8 cellular contexts compared by ENCODE assay signal in the genomic region with DNA sequence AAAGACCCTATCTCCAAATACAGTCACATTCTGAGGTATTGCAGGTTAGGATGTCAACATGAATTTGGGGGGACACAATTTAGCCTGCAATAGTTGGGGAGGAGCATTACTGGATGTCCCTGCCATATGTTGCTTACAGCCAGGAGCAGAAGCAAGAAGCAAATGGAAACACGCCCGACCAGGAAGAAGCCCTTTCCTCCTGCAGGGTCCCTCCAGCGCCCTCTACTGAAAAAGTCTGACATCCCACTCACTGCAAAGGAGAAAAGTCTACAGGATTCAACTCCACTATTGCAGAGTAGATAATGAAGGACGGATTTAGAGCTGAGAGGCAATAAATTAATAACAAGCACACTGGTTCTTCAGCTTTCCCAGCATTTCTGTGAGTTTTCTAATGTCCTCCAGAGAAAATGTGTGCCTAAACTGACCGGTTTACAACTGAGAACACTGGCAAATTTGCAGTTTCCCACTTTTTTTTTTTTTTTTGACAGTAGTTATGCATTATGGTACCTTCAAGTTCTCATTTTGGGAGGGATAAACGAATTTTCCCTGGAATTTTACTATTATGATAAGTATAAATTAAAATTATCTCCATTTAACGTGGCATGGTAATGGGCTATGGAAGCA. TPM values are rescaled to one million over a fixed set of nuclear protein-coding genes. Genes with fewer than 3 reads are reported as not detected.
A peak's percentile ranks its signal among the peaks of the same experiment; 100 is the strongest.
DNase-seq lines count a peak whose midpoint lies in the region; ATAC-seq and TF ChIP-seq lines count a peak whose summit lies in the region.

No MANE protein-coding gene starts in this region.

- H3K9me3 Mint-ChIP-seq in activated CD8-positive, alpha-beta T cell treated with anti-CD3 and anti-CD28 coated beads, Interleukin-2, amount 10 ng/mL, durations not matched to agents 7 days and 5 days (ENCODE audit: insufficient read depth) = no peaks in the 10 kb centered on the region
- H3K9me3 Mint-ChIP-seq in neural crest cell = no peaks in the 10 kb centered on the region
- no peaks in the 10 kb centered on the region for H3K9me3 Mint-ChIP-seq in type B pancreatic cell

- H3K4me3 ChIP-seq in cardiac muscle cell (no peak overlapping the region), HL-60 (replicated peaks; ENCODE audit: insufficient read depth, low read length) (no peak overlapping the region), epithelial cell of proximal tubule (ENCODE audit: low read depth, low read length) (no peak overlapping the region)

- H3K4me1 ChIP-seq in cardiac muscle cell (ENCODE audit: low read depth) = no peaks in the 10 kb centered on the region

- peak overlapping the region; percentile 64 for H3K27ac Mint-ChIP-seq in activated CD8-positive, alpha-beta T cell treated with anti-CD3 and anti-CD28 coated beads, Interleukin-2, amount 10 ng/mL, durations not matched to agents 7 days and 5 days
- no peak overlapping the region for H3K27ac Mint-ChIP-seq in neural crest cell (ENCODE audit: unreplicated experiment)
- peak overlapping the region; percentile 30 for H3K27ac Mint-ChIP-seq in type B pancreatic cell

- peak; percentile 85 for TF ChIP-seq CTCF in cardiac muscle cell (IDR thresholded peaks at IDR 0.05; ENCODE audit: low read depth, low read length)
- peak; percentile 75 for TF ChIP-seq CTCF in HL-60 (IDR thresholded peaks at IDR 0.05; ENCODE audit: insufficient read depth, low read length)
- peak; percentile 84 for TF ChIP-seq CTCF in epithelial cell of proximal tubule (conservative IDR thresholded peaks at IDR 0.05; ENCODE audit: low read depth, low read length)
- peak; percentile 75 for TF ChIP-seq CTCF in neural crest cell (conservative IDR thresholded peaks at IDR 0.05)
- TF ChIP-seq CTCF in type B pancreatic cell (conservative IDR thresholded peaks at IDR 0.05) = peak; percentile 73

- H3K36me3 ChIP-seq in cardiac muscle cell = no peaks in the 10 kb centered on the region

- intact Hi-C loops in Right ventricle myocardium inferior (cut with DNase I) = no loop called here

- peaks cover 37% of the 10 kb centered on the region for H3K4me1 Mint-ChIP-seq in activated CD8-positive, alpha-beta T cell treated with anti-CD3 and anti-CD28 coated beads, Interleukin-2, amount 10 ng/mL, durations not matched to agents 7 days and 5 days (ENCODE audit: low read depth)
- H3K4me1 Mint-ChIP-seq in neural crest cell (peaks cover 25% of the 10 kb centered on the region), type B pancreatic cell (ENCODE audit: unreplicated experiment) (peaks cover 4% of the 10 kb centered on the region)

- ATAC-seq in Right ventricle myocardium inferior = no peak
- ATAC-seq in activated CD8-positive, alpha-beta T cell treated with anti-CD3 and anti-CD28 coated beads, Interleukin-2, amount 10 ng/mL, durations not matched to agents 7 days and 5 days = peak; percentile 82

- POLR2A ChIA-PET in activated CD8-positive, alpha-beta T cell treated with anti-CD3 and anti-CD28 coated beads, Interleukin-2, amount 10 ng/mL, durations not matched to agents 7 days and 5 days (lab: Charles Lee) = interaction anchor here (0.7 to 1.1 kb wide), 2 partner anchors 29 to 143 kb away, joined by 4 to 5 read pairs; no protein-coding TSS in a partner anchor

- peak; percentile 74 to 86 for DNase-seq in cardiac muscle cell (ENCODE audit: low read depth in 1 of 2, low spot score in 1 of 2)
- no peak for DNase-seq in Right ventricle myocardium inferior (ENCODE audit: missing footprints)
- DNase-seq in HL-60 (ENCODE audit: low read depth in 1 of 2, low spot score in 1 of 2) = peak; percentile 85 to 92
- DNase-seq in NOMO-1 (lab: John Stamatoyannopoulos, UW; ENCODE audit: unreplicated experiment in 2 of 2) = peak; percentile 90 to 91
- DNase-seq in activated CD8-positive, alpha-beta T cell treated with anti-CD3 and anti-CD28 coated beads, Interleukin-2, amount 10 ng/mL, durations not matched to agents 7 days and 5 days = peak; percentile 87
- no peak for DNase-seq in epithelial cell of proximal tubule (ENCODE audit: low read depth)
- DNase-seq in neural crest cell (ENCODE audit: low read depth, low spot score) = peak; percentile 48
- DNase-seq in type B pancreatic cell (ENCODE audit: extremely low spot score, unreplicated experiment) = no peak

- peaks cover 12% of the 10 kb centered on the region for H3K36me3 Mint-ChIP-seq in activated CD8-positive, alpha-beta T cell treated with anti-CD3 and anti-CD28 coated beads, Interleukin-2, amount 10 ng/mL, durations not matched to agents 7 days and 5 days (ENCODE audit: low read depth)
- H3K36me3 Mint-ChIP-seq in neural crest cell (ENCODE audit: low read depth) = no peaks in the 10 kb centered on the region
- H3K36me3 Mint-ChIP-seq in type B pancreatic cell = peaks cover 4% of the 10 kb centered on the region

- H3K4me3 Mint-ChIP-seq in activated CD8-positive, alpha-beta T cell treated with anti-CD3 and anti-CD28 coated beads, Interleukin-2, amount 10 ng/mL, durations not matched to agents 7 days and 5 days = no peak overlapping the region
- H3K4me3 Mint-ChIP-seq in neural crest cell (no peak overlapping the region), type B pancreatic cell (no peak overlapping the region)

- no peak overlapping the region for H3K27ac ChIP-seq in cardiac muscle cell
- peak overlapping the region; percentile 48 for H3K27ac ChIP-seq in HL-60 (replicated peaks)

- CTCF ChIA-PET in activated CD8-positive, alpha-beta T cell treated with anti-CD3 and anti-CD28 coated beads, Interleukin-2, amount 10 ng/mL, durations not matched to agents 7 days and 5 days (lab: Charles Lee) = interaction anchor here (0.6 to 6.0 kb wide), 26 partner anchors 7 to 198 kb away, joined by 3 to 54 read pairs (median 6); a partner anchor contains a TSS

- no peaks in the 10 kb centered on the region for H3K27me3 Mint-ChIP-seq in activated CD8-positive, alpha-beta T cell treated with anti-CD3 and anti-CD28 coated beads, Interleukin-2, amount 10 ng/mL, durations not matched to agents 7 days and 5 days (ENCODE audit: low read depth)
- H3K27me3 Mint-ChIP-seq in neural crest cell (ENCODE audit: low read depth) (no peaks in the 10 kb centered on the region), type B pancreatic cell (no peaks in the 10 kb centered on the region)

- H3K27me3 ChIP-seq in cardiac muscle cell (no peaks in the 10 kb centered on the region), HL-60 (ENCODE audit: insufficient read depth, poor library complexity, severe bottlenecking) (no peaks in the 10 kb centered on the region)

- H3K9me3 ChIP-seq in cardiac muscle cell (ENCODE audit: low read depth) = no peaks in the 10 kb centered on the region

RNA-seq across cellular contexts. Expression of a gene that starts 31.7 kb away (rescaled TPM):
- total RNA-seq in cardiac muscle cell (6.1 and 6.4 TPM in 2 replicates), Right ventricle myocardium inferior (27.3 TPM), epithelial cell of proximal tubule (28.8 and 36.4 TPM in 2 replicates), neural crest cell (19.7 and 21.9 TPM in 2 replicates), type B pancreatic cell (ENCODE audit: low replicate concordance) (16.5 and 18.8 TPM in 2 replicates)
- polyA plus RNA-seq in cardiac muscle cell = 14.6 and 20.0 TPM in 2 replicates
- total RNA-seq in activated CD8-positive, alpha-beta T cell treated with anti-CD3 and anti-CD28 coated beads, Interleukin-2, amount 10 ng/mL, durations not matched to agents 7 days and 5 days = 10 to 100 TPM; 21.3 to 21.9 TPM

Comparison
In these comparisons a context has a peak if more than half of its experiments do, and no peak if none do; other contexts are left out.
1. DNase-seq: peak in cardiac muscle cell (2 of 2), HL-60 (2 of 2), NOMO-1 (2 of 2), activated CD8-positive, alpha-beta T cell treated with anti-CD3 and anti-CD28 coated beads, Interleukin-2, amount 10 ng/mL, durations not matched to agents 7 days and 5 days (single experiment) and neural crest cell (single experiment); none in Right ventricle myocardium inferior (single experiment), epithelial cell of proximal tubule (single experiment) and type B pancreatic cell (single experiment).
2. Peak in every context shown above with its lines, with median percentiles within 50 percentile points of each other: CTCF ChIP-seq.